ENCODE assay signal across 8 cellular contexts in the genomic region with DNA sequence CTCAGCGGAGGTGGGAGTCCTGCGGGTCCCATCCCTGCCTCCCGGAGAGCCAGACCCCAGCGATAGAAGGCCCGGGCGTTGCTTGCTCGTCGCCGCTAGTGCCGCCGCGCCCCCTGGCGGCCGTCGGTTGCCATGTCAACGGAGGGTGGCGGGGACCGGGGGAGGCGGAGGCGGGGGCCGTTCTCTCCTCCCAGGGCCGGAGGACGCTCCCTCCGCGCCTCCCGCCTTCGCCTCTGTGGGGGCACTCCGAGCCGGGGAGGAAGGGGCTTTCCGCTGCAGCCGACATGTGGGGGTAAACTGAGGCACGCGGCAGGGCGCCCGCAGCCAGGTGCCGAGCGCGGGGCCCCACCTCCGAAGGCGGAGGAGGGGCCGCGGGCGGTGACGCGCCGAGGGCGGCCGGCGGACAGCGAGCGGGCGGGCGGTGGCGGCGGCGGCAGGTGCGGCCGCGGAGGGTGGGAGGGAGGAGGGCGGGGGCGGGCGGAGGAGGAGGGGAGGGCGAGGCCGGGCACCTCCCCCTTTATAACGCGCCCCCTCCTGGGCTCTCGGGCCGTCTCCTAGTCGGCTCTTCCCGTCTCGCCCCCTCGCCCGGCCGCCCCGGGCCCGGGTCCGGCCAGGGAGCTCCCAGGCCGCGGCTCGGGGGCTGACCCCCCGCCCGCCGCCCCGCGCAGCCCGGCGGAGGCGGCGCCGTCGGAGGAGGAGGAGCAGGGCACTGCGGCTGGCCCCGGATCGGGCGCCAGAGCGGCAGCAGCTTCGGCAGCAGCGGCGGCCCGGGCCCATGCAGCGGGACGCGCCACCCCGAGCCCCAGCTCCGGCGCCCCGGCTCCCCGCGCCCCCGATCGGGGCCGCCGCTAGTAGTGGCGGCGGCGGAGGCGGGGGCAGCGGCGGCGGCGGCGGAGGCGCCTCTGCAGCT. TPM values are rescaled to one million over a fixed set of nuclear protein-coding genes. Genes with fewer than 3 reads are reported as not detected.
A peak's percentile ranks its signal among the peaks of the same experiment; 100 is the strongest.
DNase-seq lines count a peak whose midpoint lies in the region; ATAC-seq lines count a peak whose summit lies in the region.

No MANE protein-coding gene starts in this region.

- no peak overlapping the region for H2BK15ac ChIP-seq in mesendoderm (replicated peaks; ENCODE audit: low read depth)

- H3K36me3 Mint-ChIP-seq in activated CD8-positive, alpha-beta memory T cell treated with anti-CD3 and anti-CD28 coated beads, Interleukin-2, amount 10 ng/mL, durations not matched to agents 7 days and 5 days: peaks cover 33% of the 10 kb centered on the region
- peaks cover 64% of the 10 kb centered on the region for H3K36me3 Mint-ChIP-seq in effector memory CD8-positive, alpha-beta T cell (ENCODE audit: insufficient read depth)

- peak overlapping the region; percentile 76 for H3K56ac ChIP-seq in mesendoderm (ENCODE audit: low read length)

- H3K9ac ChIP-seq in mesendoderm (ENCODE audit: low read length): peak overlapping the region; percentile 69

- CTCF ChIA-PET in activated CD8-positive, alpha-beta memory T cell treated with anti-CD3 and anti-CD28 coated beads, Interleukin-2, amount 10 ng/mL, durations not matched to agents 7 days and 5 days (lab: Charles Lee): interaction anchor here (0.7 to 8.7 kb wide), 24 partner anchors 8 to 136 kb away, joined by 3 to 86 read pairs (median 6); a partner anchor contains a TSS

- H3K36me3 ChIP-seq in mesendoderm (ENCODE audit: control insufficient read depth, insufficient read depth, low read length): peaks cover 29% of the 10 kb centered on the region

- peak overlapping the region; percentile 79 for H3K4me2 ChIP-seq in mesendoderm (ENCODE audit: low read length)

- H3K79me1 ChIP-seq in mesendoderm (ENCODE audit: low read length): peaks cover 24% of the 10 kb centered on the region

- H3K27me3 ChIP-seq in mesendoderm (ENCODE audit: insufficient read depth, low read length, poor library complexity): no peaks in the 10 kb centered on the region

- peaks cover 78% of the 10 kb centered on the region for H3K4me1 Mint-ChIP-seq in activated CD8-positive, alpha-beta memory T cell treated with anti-CD3 and anti-CD28 coated beads, Interleukin-2, amount 10 ng/mL, durations not matched to agents 7 days and 5 days
- peaks cover 49 to 50% of the 10 kb centered on the region in 2 donors for H3K4me1 Mint-ChIP-seq in effector memory CD8-positive, alpha-beta T cell (ENCODE audit: low read depth in 2 of 2)

- H3K79me2 ChIP-seq in mesendoderm (ENCODE audit: control insufficient read depth, insufficient read depth, low read length): peaks cover 32% of the 10 kb centered on the region

- H3K18ac ChIP-seq in mesendoderm (ENCODE audit: low read length): peak overlapping the region; percentile 88

- H3K4ac ChIP-seq in mesendoderm (ENCODE audit: low read depth, low read length): peak overlapping the region; percentile 64

- peak; percentile 38 for ATAC-seq in GM19463 (IDR thresholded peaks at IDR 0.05; ENCODE audit: unreplicated experiment)
- ATAC-seq in activated CD8-positive, alpha-beta memory T cell treated with anti-CD3 and anti-CD28 coated beads, Interleukin-2, amount 10 ng/mL, durations not matched to agents 7 days and 5 days: peak; percentile 46
- peak; percentile 44 for ATAC-seq in effector memory CD8-positive, alpha-beta T cell (replicated peaks)

- H2BK120ac ChIP-seq in mesendoderm (ENCODE audit: low read depth, low read length): no peak overlapping the region

- H4K5ac ChIP-seq in mesendoderm (ENCODE audit: low read length): no peak overlapping the region

- peak overlapping the region; percentile 95 for H3K4me3 Mint-ChIP-seq in activated CD8-positive, alpha-beta memory T cell treated with anti-CD3 and anti-CD28 coated beads, Interleukin-2, amount 10 ng/mL, durations not matched to agents 7 days and 5 days
- H3K4me3 Mint-ChIP-seq in effector memory CD8-positive, alpha-beta T cell: peak overlapping the region; percentile 88 to 91

- H3K4me3 ChIP-seq in mesendoderm (ENCODE audit: low read length): peak overlapping the region; percentile 58

- no peak overlapping the region for H2BK5ac ChIP-seq in mesendoderm (ENCODE audit: low read length)

- no peak overlapping the region for H4K8ac ChIP-seq in mesendoderm (ENCODE audit: low read depth, low read length)

- no peak overlapping the region for H3K23ac ChIP-seq in mesendoderm (ENCODE audit: low read length)

- H3K27me3 Mint-ChIP-seq in activated CD8-positive, alpha-beta memory T cell treated with anti-CD3 and anti-CD28 coated beads, Interleukin-2, amount 10 ng/mL, durations not matched to agents 7 days and 5 days: no peaks in the 10 kb centered on the region
- no peaks in the 10 kb centered on the region for H3K27me3 Mint-ChIP-seq in effector memory CD8-positive, alpha-beta T cell

- H3K9me3 Mint-ChIP-seq in activated CD8-positive, alpha-beta memory T cell treated with anti-CD3 and anti-CD28 coated beads, Interleukin-2, amount 10 ng/mL, durations not matched to agents 7 days and 5 days (ENCODE audit: low read depth): no peaks in the 10 kb centered on the region
- no peaks in the 10 kb centered on the region for H3K9me3 Mint-ChIP-seq in effector memory CD8-positive, alpha-beta T cell

- peak overlapping the region; percentile 89 for H3K27ac Mint-ChIP-seq in activated CD8-positive, alpha-beta memory T cell treated with anti-CD3 and anti-CD28 coated beads, Interleukin-2, amount 10 ng/mL, durations not matched to agents 7 days and 5 days
- peak overlapping the region; percentile 95 to 98 for H3K27ac Mint-ChIP-seq in effector memory CD8-positive, alpha-beta T cell

- no peak overlapping the region for H2AK5ac ChIP-seq in mesendoderm (ENCODE audit: low read length)

- peaks cover 3% of the 10 kb centered on the region for H3K4me1 ChIP-seq in mesendoderm (ENCODE audit: control insufficient read depth, low read depth, low read length)

- DNase-seq in COLO668 (lab: John Stamatoyannopoulos, UW; ENCODE audit: unreplicated experiment): peak; percentile 88
- DNase-seq in HPDE6-E6E7 (ENCODE audit: extremely low spot score): peak; percentile 86
- DNase-seq in NOMO-1 treated with DMSO at 0.1 percent for 48 hours (lab: John Stamatoyannopoulos, UW; ENCODE audit: unreplicated experiment): peak; percentile 78
- peak; percentile 94 for DNase-seq in activated CD8-positive, alpha-beta memory T cell treated with anti-CD3 and anti-CD28 coated beads, Interleukin-2, amount 10 ng/mL, durations not matched to agents 7 days and 5 days
- peak; percentile 90 to 92 (median 91) for DNase-seq in effector memory CD8-positive, alpha-beta T cell
- peak; percentile 84 for DNase-seq in mesendoderm
- DNase-seq in stimulated activated CD8-positive, alpha-beta memory T cell treated with anti-CD3 and anti-CD28 coated beads, Interleukin-15, amount 100 ng/mL, for 24 hours (ENCODE audit: low read depth): peak; percentile 79

- peak overlapping the region; percentile 33 for H3K27ac ChIP-seq in mesendoderm (ENCODE audit: low read depth, low read length)

- no CpG with 5 or more reads among the region's 123 CpGs for WGBS in mesendoderm (ENCODE audit: extremely low coverage, insufficient coverage, low lambda C conversion rate)

RNA-seq across cellular contexts. Expression of a gene that starts 0.6 kb away (rescaled TPM):
- total RNA-seq in activated CD8-positive, alpha-beta memory T cell treated with anti-CD3 and anti-CD28 coated beads, Interleukin-2, amount 10 ng/mL, durations not matched to agents 7 days and 5 days: 100 to 1,000 TPM; 120 to 128 TPM
- polyA plus RNA-seq in mesendoderm (2013, experiment 1 of 2): 50.9 TPM
- 48.8 TPM for polyA plus RNA-seq in mesendoderm (2013, experiment 2 of 2)

RNA-seq across cellular contexts. Expression of a gene that starts 6.8 kb away (rescaled TPM):
- total RNA-seq in activated CD8-positive, alpha-beta memory T cell treated with anti-CD3 and anti-CD28 coated beads, Interleukin-2, amount 10 ng/mL, durations not matched to agents 7 days and 5 days: 10 to 100 TPM; 75.2 to 87.8 TPM
- 2.0 TPM for polyA plus RNA-seq in mesendoderm (2013, experiment 1 of 2)
- 2.3 TPM for polyA plus RNA-seq in mesendoderm (2013, experiment 2 of 2)

RNA-seq across cellular contexts. Expression of a gene that starts 17.4 kb away (rescaled TPM):
- 100 to 1,000 TPM; 109 to 117 TPM for total RNA-seq in activated CD8-positive, alpha-beta memory T cell treated with anti-CD3 and anti-CD28 coated beads, Interleukin-2, amount 10 ng/mL, durations not matched to agents 7 days and 5 days
- polyA plus RNA-seq in mesendoderm (2013, experiment 1 of 2): 34.2 TPM
- 34.4 TPM for polyA plus RNA-seq in mesendoderm (2013, experiment 2 of 2)

RNA-seq across cellular contexts. Expression of a gene that starts 50.2 kb away (rescaled TPM):
- total RNA-seq in activated CD8-positive, alpha-beta memory T cell treated with anti-CD3 and anti-CD28 coated beads, Interleukin-2, amount 10 ng/mL, durations not matched to agents 7 days and 5 days: 10 to 100 TPM; 24.1 to 26.8 TPM
- polyA plus RNA-seq in mesendoderm (2013, experiment 1 of 2): 11.5 TPM
- polyA plus RNA-seq in mesendoderm (2013, experiment 2 of 2): 12.2 TPM

Comparison
In these comparisons a context has a peak if more than half of its experiments do, and no peak if none do; other contexts are left out.
1. Peak in every context shown above with its lines: DNase-seq, ATAC-seq, H3K4me3 ChIP-seq and H3K27ac ChIP-seq.